22 cellular contexts compared by ENCODE assay signal in the genomic region with DNA sequence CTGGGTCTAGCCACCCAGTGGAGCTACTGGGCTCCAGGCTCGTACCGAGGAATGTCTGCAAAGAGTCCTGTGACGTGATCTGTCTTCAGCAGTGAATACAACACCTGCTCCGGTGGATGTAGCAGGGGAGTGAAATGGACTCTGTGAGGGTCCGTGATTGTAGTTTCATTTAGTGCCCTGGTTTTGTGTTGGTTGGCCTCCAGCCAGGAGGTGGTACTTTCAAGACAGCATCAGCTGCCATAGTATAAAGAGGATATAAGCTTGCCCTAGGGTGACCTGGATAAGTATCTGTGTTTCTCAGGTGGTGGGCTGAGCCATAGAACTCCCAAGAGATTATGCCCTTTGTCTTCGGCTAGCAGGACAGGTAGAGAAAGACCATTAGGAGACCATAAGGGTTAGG. TPM values are rescaled to one million over a fixed set of nuclear protein-coding genes. Genes with fewer than 3 reads are reported as not detected.
DNase-seq lines count a peak whose midpoint lies in the region; ATAC-seq, FAIRE-seq and TF ChIP-seq lines count a peak whose summit lies in the region.
"Had no signal": no experiment of that assay in that cellular context is flagged by ENCODE, and none has a peak within 500 bp of the region (broad histone marks: within the 10 kb centered on the region; RNA-seq: fewer than 3 reads in every experiment).

No MANE protein-coding gene starts in this region.

- H3K27me3 ChIP-seq in SJCRH30 = no peaks in the 10 kb centered on the region
- H3K27me3 ChIP-seq: BE2C, left lung, right atrium auricular region, tibial nerve had no signal

- H3K4me1 ChIP-seq in SJCRH30 = 0 out of 2 replicates have a peak, but pooled peaks cover 3% of the 10 kb centered on the region
- H3K4me1 ChIP-seq: BE2C, gastroesophageal sphincter, left lung, right atrium auricular region, tibial nerve had no signal

- no peak for TF ChIP-seq CTCF in D721Med (IDR thresholded peaks at IDR 0.05; ENCODE audit: insufficient read depth, missing control alignments)

- no peak for FAIRE-seq in D721Med (lab: Jason Lieb, UNC)
- FAIRE-seq: G401.6, GM19239 had no signal

- DNase-seq in SJCRH30 (peak; percentile 18 to 38), D721Med (ENCODE audit: insufficient read length, low spot score) (no peak), activated gamma-delta T cell (lab: John Stamatoyannopoulos, UW) (no peak), islet precursor cell (no peak)
- DNase-seq: activated naive CD8-positive, alpha-beta T cell treated with anti-CD3 and anti-CD28 coated beads for 36 hours; BE2C; erythroblast; KG1; left lung; NCI-H1092 treated with DMSO at 0.1 percent for 48 hours; stimulated activated CD4-positive, alpha-beta T cell treated with anti-CD3 and anti-CD28 coated beads, Interleukin-15, amount 100 ng/mL, for 24 hours; stimulated activated naive CD4-positive, alpha-beta T cell treated with Interleukin-2 at 50 U/mL for 16 hours; T-cell had no signal

- no peaks in the 10 kb centered on the region for H3K36me3 ChIP-seq in SJCRH30
- H3K36me3 ChIP-seq: BE2C, gastroesophageal sphincter, left lung, right atrium auricular region, tibial nerve had no signal

- no peaks in the 10 kb centered on the region for H3K9me3 ChIP-seq in SJCRH30 (replicated peaks)
- H3K9me3 ChIP-seq: BE2C, gastroesophageal sphincter, left lung, right atrium auricular region, tibial nerve had no signal

- no peak overlapping the region for H3K4me3 ChIP-seq in SJCRH30
- H3K4me3 ChIP-seq: gastroesophageal sphincter, left lung, right atrium auricular region, tibial nerve had no signal

- ATAC-seq in GM19035 (IDR thresholded peaks at IDR 0.05; ENCODE audit: unreplicated experiment) (peak; percentile 24), GM21717 (IDR thresholded peaks at IDR 0.05; ENCODE audit: unreplicated experiment) (peak; percentile 31), HG03342 (IDR thresholded peaks at IDR 0.05; ENCODE audit: unreplicated experiment) (peak; percentile 27)
- ATAC-seq: gastroesophageal sphincter, left lung, T-cell had no signal

- H3K27ac ChIP-seq in SJCRH30 = no peak overlapping the region
- H3K27ac ChIP-seq: gastroesophageal sphincter, left lung, right atrium auricular region, tibial nerve had no signal

RNA-seq across cellular contexts. Expression of a gene that starts 24.6 kb away (rescaled TPM):
- 0.03 and 0.06 TPM in 2 replicates for total RNA-seq in SJCRH30 (2014; rRNA removed; shearing (Covaris generic))
- total RNA-seq: activated naive CD8-positive, alpha-beta T cell treated with anti-CD3 and anti-CD28 coated beads for 36 hours; H4; T-cell had no signal

Comparison
In these comparisons a context has a peak if more than half of its experiments do, and no peak if none do; other contexts are left out.
1. DNase-seq: peak in SJCRH30 (2 of 2); none in D721Med (single experiment), activated gamma-delta T cell (single experiment) and islet precursor cell (single experiment).
2. Peak in every context shown above with its lines, with median percentiles within 50 percentile points of each other: ATAC-seq.